2 cellular contexts compared by ENCODE assay signal in genomic region chr19:39670998-39671397, GRCh38.
TF ChIP-seq lines count a peak whose summit lies in the region.

No MANE protein-coding gene starts in this region.

TF ChIP-seq in A549, 52 proteins besides CTCF, POLR2A, EP300 and RAD21:
- TF ChIP-seq RCOR1 (IDR thresholded peaks at IDR 0.05; ENCODE audit: low read depth, low read length) (no peak), NR3C1 (IDR thresholded peaks at IDR 0.05) (no peak), CHD4 (IDR thresholded peaks at IDR 0.05; ENCODE audit: borderline replicate concordance) (no peak), MAZ (IDR thresholded peaks at IDR 0.05; ENCODE audit: borderline replicate concordance, low read depth, low read length) (no peak), HOXB5 (CRISPR knock-in tag; IDR thresholded peaks at IDR 0.05) (no peak), HOXB13 (CRISPR knock-in tag; IDR thresholded peaks at IDR 0.05; ENCODE audit: low read depth) (no peak), KDM5A (IDR thresholded peaks at IDR 0.05) (no peak), TP53 (CRISPR knock-in tag; IDR thresholded peaks at IDR 0.05) (no peak), CHD2 (IDR thresholded peaks at IDR 0.05; ENCODE audit: low read length, partially characterized antibody) (no peak), ELK1 (IDR thresholded peaks at IDR 0.05; ENCODE audit: low read depth, low read length) (no peak), FOSB (CRISPR knock-in tag; IDR thresholded peaks at IDR 0.05) (no peak), HDAC2 (IDR thresholded peaks at IDR 0.05) (no peak), BCL3 (IDR thresholded peaks at IDR 0.05) (no peak), NPAS2 (CRISPR knock-in tag; IDR thresholded peaks at IDR 0.05; ENCODE audit: borderline replicate concordance) (no peak), ESRRA (IDR thresholded peaks at IDR 0.05; ENCODE audit: borderline replicate concordance, low read length) (no peak), CEBPB (IDR thresholded peaks at IDR 0.05) (no peak), REST (IDR thresholded peaks at IDR 0.05) (no peak), KDM1A (IDR thresholded peaks at IDR 0.05; ENCODE audit: low read depth) (no peak), ZNF302 (CRISPR knock-in tag; IDR thresholded peaks at IDR 0.05) (no peak)

TF ChIP-seq in GM12878, 131 proteins besides CTCF, POLR2A, EP300 and RAD21:
- TF ChIP-seq IRF4 (IDR thresholded peaks at IDR 0.05; ENCODE audit: low read depth, low read length) (no peak), E2F4 (IDR thresholded peaks at IDR 0.05; ENCODE audit: low read depth, low read length) (no peak), PRDM15 (CRISPR knock-in tag; IDR thresholded peaks at IDR 0.05) (no peak), POLR2AphosphoS2 (IDR thresholded peaks at IDR 0.05; ENCODE audit: low read depth, low read length) (no peak), ZNF207 (IDR thresholded peaks at IDR 0.05; ENCODE audit: borderline replicate concordance) (no peak), NFYA (IDR thresholded peaks at IDR 0.05; ENCODE audit: borderline replicate concordance, low read depth, low read length) (no peak), NBN (IDR thresholded peaks at IDR 0.05) (no peak), NR2C2 (IDR thresholded peaks at IDR 0.05; ENCODE audit: borderline replicate concordance, control insufficient read depth, insufficient read length, low read depth) (no peak), YY1 (IDR thresholded peaks at IDR 0.05; ENCODE audit: low read depth, low read length) (0 out of 2 replicates have a peak, but pooled peaks have one; percentile 23), POU2F2 (IDR thresholded peaks at IDR 0.05; ENCODE audit: borderline replicate concordance, low read depth, low read length) (peak; percentile 41; the same call in 1 of the 3 replicates)
